In genomic region chr16:75089486-75090202, GRCh38 we compare ENCODE assay signal across 20 cellular contexts. TPM values are rescaled to one million over a fixed set of nuclear protein-coding genes. Genes with fewer than 3 reads are reported as not detected.
DNase-seq lines count a peak whose midpoint lies in the region; ATAC-seq and TF ChIP-seq lines count a peak whose summit lies in the region.
"Had no signal": no experiment of that assay in that cellular context is flagged by ENCODE, and none has a peak within 500 bp of the region (broad histone marks: within the 10 kb centered on the region; RNA-seq: fewer than 3 reads in every experiment).

No MANE protein-coding gene starts in this region.

- ATAC-seq in GM18502 (IDR thresholded peaks at IDR 0.05; ENCODE audit: poor library complexity, unreplicated experiment) (peak; percentile 49), GM21717 (IDR thresholded peaks at IDR 0.05; ENCODE audit: unreplicated experiment) (no peak), HG03520 (IDR thresholded peaks at IDR 0.05; ENCODE audit: unreplicated experiment) (no peak)
- ATAC-seq: left lung had no signal

- H3K4me1 ChIP-seq in BLaER1 treated with 17β-estradiol and CSF1 and Interleukin-3, amounts not matched to agents 10 nM and 100 nM: peaks cover 33 to 92% (median 86%) of the 10 kb centered on the region in 10 experiments
- H3K4me1 ChIP-seq in Loucy (ENCODE audit: insufficient read depth, low read length, poor library complexity, severe bottlenecking) (peaks cover 62% of the 10 kb centered on the region), transverse colon (peaks cover 0 to 56% (median 26%) of the 10 kb centered on the region in 4 donors)

- H3K4me3 ChIP-seq in BLaER1 treated with 17β-estradiol and CSF1 and Interleukin-3, amounts not matched to agents 10 nM and 100 nM: no peak overlapping the region
- H3K4me3 ChIP-seq in Loucy (ENCODE audit: low read length, poor library complexity, severe bottlenecking) (no peak overlapping the region), transverse colon (no peak overlapping the region)
- H3K4me3 ChIP-seq: left lung, thoracic aorta had no signal

- H3K27ac ChIP-seq in BLaER1 treated with 17β-estradiol and CSF1 and Interleukin-3, amounts not matched to agents 10 nM and 100 nM: peak overlapping the region in 2 of 11 experiments; percentile 14 to 73; a peak in 3 of 22 replicates
- H3K27ac ChIP-seq in transverse colon: no peak overlapping the region
- H3K27ac ChIP-seq: left lung, thoracic aorta had no signal

- H3K9me3 ChIP-seq in BLaER1 treated with 17β-estradiol and CSF1 and Interleukin-3, amounts not matched to agents 10 nM and 100 nM (replicated peaks in 1 of 11): no peaks in the 10 kb centered on the region
- H3K9me3 ChIP-seq in Loucy (ENCODE audit: insufficient read depth, low read depth, low read length): no peaks in the 10 kb centered on the region
- no peaks in the 10 kb centered on the region for H3K9me3 ChIP-seq in transverse colon
- H3K9me3 ChIP-seq: left lung, thoracic aorta had no signal

- 78% methylated on average over 6 of the region's 6 CpGs; no CpG with 5 or more reads in 1 of the 2 donors for WGBS in transverse colon (ENCODE audit: low coverage in 1 of 2), 2 donors

- H3K27me3 ChIP-seq in BLaER1 treated with 17β-estradiol and CSF1 and Interleukin-3, amounts not matched to agents 10 nM and 100 nM: no peaks in the 10 kb centered on the region
- no peaks in the 10 kb centered on the region for H3K27me3 ChIP-seq in Loucy (ENCODE audit: insufficient read depth, low read length, poor library complexity, severe bottlenecking)
- no peaks in the 10 kb centered on the region for H3K27me3 ChIP-seq in transverse colon
- H3K27me3 ChIP-seq: left lung had no signal

- DNase-seq in erythroblast (lab: John Stamatoyannopoulos, UW): peak; percentile 17 to 52
- no peak for DNase-seq in transverse colon
- no peak for DNase-seq in globus pallidus (ENCODE audit: low spot score)
- DNase-seq: activated CD4-positive, alpha-beta T cell treated with anti-CD3 and anti-CD28 coated beads for 48 hours; activated CD8-positive, alpha-beta memory T cell treated with anti-CD3 and anti-CD28 coated beads, Interleukin-2, amount 50 U/mL, for 4 hours; activated naive CD4-positive, alpha-beta T cell treated with anti-CD3 and anti-CD28 coated beads for 36 hours; aorta; effector CD8-positive, alpha-beta T cell; head of caudate nucleus; KG1; left lung; midbrain; NCI-H526 treated with DMSO at 0.1 percent for 48 hours; stimulated activated CD4-positive, alpha-beta T cell treated with anti-CD3 and anti-CD28 coated beads, Interleukin-15, amount 100 ng/mL, for 24 hours had no signal

- H3K9ac ChIP-seq in BLaER1 treated with 17β-estradiol and CSF1 and Interleukin-3, amounts not matched to agents 10 nM and 100 nM: no peak overlapping the region
- H3K9ac ChIP-seq in Loucy (ENCODE audit: low read depth, low read length, poor library complexity, severe bottlenecking): peak overlapping the region; percentile 20

- intact Hi-C loops in transverse colon (cut with DNase I; ENCODE audit: low total_unique reads): no loop called here

- H4K20me1 ChIP-seq in BLaER1 treated with 17β-estradiol and CSF1 and Interleukin-3, amounts not matched to agents 10 nM and 100 nM: peaks cover 0 to 97% (median 78%) of the 10 kb centered on the region in 11 experiments; a peak in 17 of 22 replicates
- H4K20me1 ChIP-seq in Loucy (ENCODE audit: insufficient read depth, low read length, poor library complexity, severe bottlenecking): peaks cover 97% of the 10 kb centered on the region

- TF ChIP-seq CTCF in Loucy (conservative IDR thresholded peaks at IDR 0.05; ENCODE audit: low read length) (no peak; the same call in 1 of the 2 replicates), transverse colon (IDR thresholded peaks at IDR 0.05) (no peak)

- no peaks in the 10 kb centered on the region for H3K9me2 ChIP-seq in Loucy (replicated peaks; ENCODE audit: low read depth, low read length)

- peaks cover 100% of the 10 kb centered on the region for H3K79me2 ChIP-seq in Loucy (ENCODE audit: insufficient read depth, low read length)

- H3F3A ChIP-seq in Loucy (ENCODE audit: low read depth): no peaks in the 10 kb centered on the region

- H2AFZ ChIP-seq in Loucy (ENCODE audit: low read length): no peak overlapping the region

- no peak for TF ChIP-seq EP300 in transverse colon (IDR thresholded peaks at IDR 0.05; ENCODE audit: low read depth)

- TF ChIP-seq POLR2A in erythroblast (IDR thresholded peaks at IDR 0.05; ENCODE audit: low read length) (no peak), transverse colon (IDR thresholded peaks at IDR 0.05) (no peak)

- peak overlapping the region; percentile 4 to 91 (median 69); a peak in 14 of 22 replicates for H3K4me2 ChIP-seq in BLaER1 treated with 17β-estradiol and CSF1 and Interleukin-3, amounts not matched to agents 10 nM and 100 nM
- H3K4me2 ChIP-seq in Loucy (ENCODE audit: low read depth, low read length, poor library complexity, severe bottlenecking): peak overlapping the region; percentile 11

- H3K36me3 ChIP-seq in BLaER1 treated with 17β-estradiol and CSF1 and Interleukin-3, amounts not matched to agents 10 nM and 100 nM: peaks cover 7 to 50% (median 14%) of the 10 kb centered on the region in 11 experiments; a peak in 17 of 22 replicates
- peaks cover 65% of the 10 kb centered on the region for H3K36me3 ChIP-seq in Loucy (ENCODE audit: insufficient read depth, low read length)
- no peaks in the 10 kb centered on the region for H3K36me3 ChIP-seq in transverse colon
- H3K36me3 ChIP-seq: left lung, thoracic aorta had no signal

- in situ Hi-C loops in transverse colon (cut with MboI; ENCODE audit: low pct_ligation_motif_present in 1 of 4, low pct_unique_long_range_greater_than_20kb in 1 of 4, low sequenced_read_pairs in 3 of 4): no loop called here

RNA-seq across cellular contexts. Expression of gene LDHD, which starts 26.9 kb away (rescaled TPM):
- total RNA-seq in transverse colon: 100 to 1,000 TPM in 2 of 4 donors, 10 to 100 TPM in 2; 38.4 to 198 (median 104) TPM

RNA-seq across cellular contexts. Expression of gene ZFP1, which starts 58.7 kb away (rescaled TPM):
- 10 to 100 TPM in 1 of 4 donors, 1 to 10 TPM in 3; 1.1 to 56.7 (median 6.3) TPM for total RNA-seq in transverse colon

Comparison
In these comparisons a context has a peak if more than half of its experiments do, and no peak if none do; other contexts are left out.
1. DNase-seq: peak in erythroblast (2 of 2); none in transverse colon (single experiment) and globus pallidus (single experiment).